Comparison of ENCODE assay signal across 3 cellular contexts in the genomic region with DNA sequence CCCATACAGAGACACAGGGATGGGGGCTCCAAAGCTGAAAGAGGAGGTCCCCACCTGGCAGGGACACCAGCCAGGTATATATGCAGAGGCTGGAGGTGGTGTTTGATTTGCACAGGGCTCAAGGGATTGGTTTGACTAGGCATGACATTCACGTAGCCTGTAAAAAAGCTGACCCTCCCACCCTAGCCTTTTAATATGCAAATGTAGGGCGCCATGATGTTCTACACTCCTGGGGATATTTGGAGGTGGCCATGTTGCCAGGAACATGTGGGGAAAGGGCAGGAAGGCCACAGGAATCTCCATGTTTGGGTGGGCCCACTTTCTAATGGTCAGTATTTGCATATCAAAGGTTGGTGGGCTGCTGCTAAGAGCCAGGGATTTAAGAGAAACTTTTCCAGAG.
TF ChIP-seq lines count a peak whose summit lies in the region.

No MANE protein-coding gene starts in this region.

TF ChIP-seq in SK-N-SH, 30 proteins besides CTCF, POLR2A, EP300 and RAD21:
- no peak for TF ChIP-seq NRF1 (IDR thresholded peaks at IDR 0.05; ENCODE audit: low read depth, low read length)
- TF ChIP-seq SIN3A (IDR thresholded peaks at IDR 0.05; ENCODE audit: borderline replicate concordance, low read depth, low read length), result no peak
- no peak for TF ChIP-seq MEF2A (IDR thresholded peaks at IDR 0.05; ENCODE audit: borderline replicate concordance, low read depth)
- no peak for TF ChIP-seq IRF3 (IDR thresholded peaks at IDR 0.05; ENCODE audit: low read depth, low read length)
- TF ChIP-seq FOSL2 (IDR thresholded peaks at IDR 0.05; ENCODE audit: borderline replicate concordance, low read depth), result no peak
- TF ChIP-seq JUND (IDR thresholded peaks at IDR 0.05), result no peak
- TF ChIP-seq ZBTB33 (IDR thresholded peaks at IDR 0.05; ENCODE audit: borderline replicate concordance, low read depth), result no peak
- TF ChIP-seq YY1 (IDR thresholded peaks at IDR 0.05; ENCODE audit: low read depth), result no peak
- no peak for TF ChIP-seq FOXM1 (IDR thresholded peaks at IDR 0.05; ENCODE audit: low read depth)
- TF ChIP-seq ELF1 (IDR thresholded peaks at IDR 0.05), result no peak
- no peak for TF ChIP-seq CHD2 (IDR thresholded peaks at IDR 0.05; ENCODE audit: low read length, partially characterized antibody)
- no peak for TF ChIP-seq TAF1 (IDR thresholded peaks at IDR 0.05; ENCODE audit: borderline replicate concordance, low read depth, low read length)
- TF ChIP-seq SMC3 (IDR thresholded peaks at IDR 0.05; ENCODE audit: low read depth, low read length), result no peak
- no peak for TF ChIP-seq TEAD4 (IDR thresholded peaks at IDR 0.05; ENCODE audit: borderline replicate concordance, insufficient read depth)

TF ChIP-seq in SK-N-SH treated with all-trans-retinoic acid at 6 μM for 48 hours, 23 proteins besides CTCF, POLR2A, EP300 and RAD21:
- no peak for TF ChIP-seq ISL1 (CRISPR knock-in tag; IDR thresholded peaks at IDR 0.05)
- no peak for TF ChIP-seq ESRRG (CRISPR knock-in tag; IDR thresholded peaks at IDR 0.05)
- TF ChIP-seq GLIS3 (CRISPR knock-in tag; IDR thresholded peaks at IDR 0.05), result no peak
- no peak for TF ChIP-seq TOX (CRISPR knock-in tag; IDR thresholded peaks at IDR 0.05; ENCODE audit: borderline replicate concordance)
- TF ChIP-seq, protein P1, sequence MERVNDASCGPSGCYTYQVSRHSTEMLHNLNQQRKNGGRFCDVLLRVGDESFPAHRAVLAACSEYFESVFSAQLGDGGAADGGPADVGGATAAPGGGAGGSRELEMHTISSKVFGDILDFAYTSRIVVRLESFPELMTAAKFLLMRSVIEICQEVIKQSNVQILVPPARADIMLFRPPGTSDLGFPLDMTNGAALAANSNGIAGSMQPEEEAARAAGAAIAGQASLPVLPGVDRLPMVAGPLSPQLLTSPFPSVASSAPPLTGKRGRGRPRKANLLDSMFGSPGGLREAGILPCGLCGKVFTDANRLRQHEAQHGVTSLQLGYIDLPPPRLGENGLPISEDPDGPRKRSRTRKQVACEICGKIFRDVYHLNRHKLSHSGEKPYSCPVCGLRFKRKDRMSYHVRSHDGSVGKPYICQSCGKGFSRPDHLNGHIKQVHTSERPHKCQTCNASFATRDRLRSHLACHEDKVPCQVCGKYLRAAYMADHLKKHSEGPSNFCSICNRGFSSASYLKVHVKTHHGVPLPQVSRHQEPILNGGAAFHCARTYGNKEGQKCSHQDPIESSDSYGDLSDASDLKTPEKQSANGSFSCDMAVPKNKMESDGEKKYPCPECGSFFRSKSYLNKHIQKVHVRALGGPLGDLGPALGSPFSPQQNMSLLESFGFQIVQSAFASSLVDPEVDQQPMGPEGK (CRISPR knock-in tag; IDR thresholded peaks at IDR 0.05; ENCODE audit: borderline replicate concordance), result no peak
- TF ChIP-seq RARB (CRISPR knock-in tag; IDR thresholded peaks at IDR 0.05), result no peak
- TF ChIP-seq POU6F1 (CRISPR knock-in tag; IDR thresholded peaks at IDR 0.05; ENCODE audit: borderline replicate concordance, low read depth), result no peak
- TF ChIP-seq ZC3H10 (CRISPR knock-in tag; IDR thresholded peaks at IDR 0.05), result no peak
- no peak for TF ChIP-seq CSDC2 (CRISPR knock-in tag; IDR thresholded peaks at IDR 0.05)

TF ChIP-seq in H1, 55 proteins besides CTCF, POLR2A, EP300 and RAD21:
- TF ChIP-seq YY1 (IDR thresholded peaks at IDR 0.05; ENCODE audit: low read depth, low read length) (peak; percentile 81), RNF2 (IDR thresholded peaks at IDR 0.05; ENCODE audit: borderline replicate concordance, low read depth, low read length, missing control alignments, poor library complexity, severe bottlenecking) (no peak), HDAC2 (IDR thresholded peaks at IDR 0.05; ENCODE audit: borderline replicate concordance in 1 of 2, low read depth in 2 of 2, low read length in 2 of 2) (no peak), TAF7 (optimal IDR thresholded peaks at IDR 0.05; ENCODE audit: borderline replicate concordance, low read depth, low read length) (no peak)
